In genomic region chr17:9456265-9456664, GRCh38 we compare ENCODE assay signal across 27 cellular contexts.
DNase-seq lines count a peak whose midpoint lies in the region; ATAC-seq and TF ChIP-seq lines count a peak whose summit lies in the region.
"Had no signal": no experiment of that assay in that cellular context is flagged by ENCODE, and none has a peak within 500 bp of the region (broad histone marks: within the 10 kb centered on the region; RNA-seq: fewer than 3 reads in every experiment).

No MANE protein-coding gene starts in this region.

- H3K4me3 ChIP-seq in gastroesophageal sphincter (no peak overlapping the region), mucosa of descending colon (no peak overlapping the region)
- H3K4me3 ChIP-seq: GM23338, lung, sigmoid colon, suprapubic skin had no signal

- H3K36me3 ChIP-seq in gastroesophageal sphincter (no peaks in the 10 kb centered on the region), mucosa of descending colon (ENCODE audit: low read depth) (no peaks in the 10 kb centered on the region)
- H3K36me3 ChIP-seq: sigmoid colon, suprapubic skin had no signal

- TF ChIP-seq EP300 in gastroesophageal sphincter (IDR thresholded peaks at IDR 0.05), result no peak

- no peak for TF ChIP-seq CTCF in GM13976 (IDR thresholded peaks at IDR 0.05; ENCODE audit: borderline replicate concordance, control extremely low read depth, extremely low read depth, insufficient read depth, missing control alignments)
- no peak for TF ChIP-seq CTCF in gastroesophageal sphincter (IDR thresholded peaks at IDR 0.05)
- TF ChIP-seq CTCF in mucosa of descending colon (IDR thresholded peaks at IDR 0.05), result no peak

- H3K27ac ChIP-seq in gastroesophageal sphincter, result peak overlapping the region in 3 of 4 donors; percentile 20 to 49 (median 32)
- H3K27ac ChIP-seq: suprapubic skin had no signal

- peaks cover 0 to 13% (median 3%) of the 10 kb centered on the region in 3 donors for H3K4me1 ChIP-seq in gastroesophageal sphincter
- no peaks in the 10 kb centered on the region for H3K4me1 ChIP-seq in mucosa of descending colon (ENCODE audit: low read depth)
- H3K4me1 ChIP-seq: sigmoid colon, suprapubic skin had no signal

- no peak for TF ChIP-seq POLR2A in gastroesophageal sphincter (IDR thresholded peaks at IDR 0.05)

- DNase-seq in GM13976 (ENCODE audit: low spot score) (peak; percentile 37), RPMI8226 (peak; percentile 26), mucosa of descending colon (peak in 1 of 3 donors; percentile 29), COLO829 (ENCODE audit: low spot score) (no peak), HT-29 (ENCODE audit: low spot score) (no peak)
- DNase-seq in activated naive CD4-positive, alpha-beta T cell treated with Interleukin-2 at 50 U/mL for 16 hours, result no peak
- DNase-seq: activated B cell treated with CpG ODN at 0.5 μM for 24 hours; activated naive CD4-positive, alpha-beta T cell treated with anti-CD3 and anti-CD28 coated beads, Interleukin-2, amount 10 ng/mL, durations not matched to agents 7 days and 5 days; activated T-cell treated with anti-CD3 and anti-CD28 coated beads, Interleukin-2, amount 50 U/mL, for 4 hours; anterior cingulate cortex; C1 segment of cervical spinal cord; central memory CD4-positive, alpha-beta T cell; effector CD4-positive, alpha-beta T cell; head of caudate nucleus; immature natural killer cell; KBM-7; NCI-H1092; NCI-H2081; NCI-H446 treated with DMSO at 0.1 percent for 48 hours; sigmoid colon had no signal

- ATAC-seq in gastroesophageal sphincter, result peak; percentile 77
- peak; percentile 86 for ATAC-seq in mucosa of descending colon
- no peak for ATAC-seq in HG03442 (IDR thresholded peaks at IDR 0.05; ENCODE audit: unreplicated experiment)
- ATAC-seq: activated T-cell treated with anti-CD3 and anti-CD28 coated beads, Interleukin-2, amount 50 U/mL, for 4 hours; esophagus mucosa; GM23338; stimulated activated effector memory CD8-positive, alpha-beta T cell treated with anti-CD3 and anti-CD28 coated beads, Interleukin-12 subunit alpha, Interleukin-12 subunit beta, amount 100 ng/mL, for 72 hours had no signal

- peaks cover 0 to 4% (median 0%) of the 10 kb centered on the region in 3 donors for H3K9me3 ChIP-seq in gastroesophageal sphincter
- no peaks in the 10 kb centered on the region for H3K9me3 ChIP-seq in mucosa of descending colon
- H3K9me3 ChIP-seq: sigmoid colon, suprapubic skin had no signal

- WGBS in gastroesophageal sphincter (ENCODE audit: low coverage in 1 of 2), 2 donors, result 54 to 65% methylated on average over 2 of the region's 2 CpGs

- in situ Hi-C loops in GM13976 (cut with MboI; ENCODE audit: low sequenced_read_pairs, unreplicated experiment), result no loop called here

- intact Hi-C loops in mucosa of descending colon (cut with DNase I, micrococcal nuclease), result no loop called here

- H3K27me3 ChIP-seq in gastroesophageal sphincter, result no peaks in the 10 kb centered on the region
- H3K27me3 ChIP-seq: sigmoid colon, suprapubic skin had no signal

Comparison
In these comparisons a context has a peak if more than half of its experiments do, and no peak if none do; other contexts are left out.
1. DNase-seq: peak in GM13976 (single experiment) and RPMI8226 (single experiment); none in COLO829 (single experiment), activated naive CD4-positive, alpha-beta T cell treated with Interleukin-2 at 50 U/mL for 16 hours (single experiment) and HT-29 (single experiment).